ENCODE assay signal across 1 cellular context in the genomic region with DNA sequence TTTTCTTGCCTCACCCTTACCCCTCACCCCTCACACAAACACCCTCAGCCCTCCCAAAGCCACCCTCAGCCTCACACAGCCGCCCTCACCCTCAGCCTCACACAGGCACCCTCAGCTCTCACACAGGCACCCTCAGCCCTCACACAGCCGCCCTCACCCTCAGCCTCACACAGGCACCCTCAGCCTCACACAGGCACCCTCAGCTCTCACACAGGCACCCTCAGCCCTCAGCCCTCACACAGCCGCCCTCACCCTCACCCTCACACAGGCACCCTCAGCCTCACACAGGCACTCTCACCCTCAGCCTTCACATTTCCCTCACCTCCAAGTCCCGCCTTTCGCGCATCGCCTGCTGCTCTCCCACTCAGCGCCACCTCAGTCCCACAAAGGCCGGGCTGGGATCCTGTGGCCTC.
TF ChIP-seq lines count a peak whose summit lies in the region.

No MANE protein-coding gene starts in this region.

TF ChIP-seq in HepG2, 621 proteins besides CTCF, POLR2A, EP300 and RAD21 (continued from another document):
- TF ChIP-seq ZNF556 (CRISPR knock-in tag; IDR thresholded peaks at IDR 0.05; ENCODE audit: borderline replicate concordance) (no peak), HMG20B (CRISPR knock-in tag; conservative IDR thresholded peaks at IDR 0.05) (no peak)
